ENCODE assay signal across 8 cellular contexts in the genomic region with DNA sequence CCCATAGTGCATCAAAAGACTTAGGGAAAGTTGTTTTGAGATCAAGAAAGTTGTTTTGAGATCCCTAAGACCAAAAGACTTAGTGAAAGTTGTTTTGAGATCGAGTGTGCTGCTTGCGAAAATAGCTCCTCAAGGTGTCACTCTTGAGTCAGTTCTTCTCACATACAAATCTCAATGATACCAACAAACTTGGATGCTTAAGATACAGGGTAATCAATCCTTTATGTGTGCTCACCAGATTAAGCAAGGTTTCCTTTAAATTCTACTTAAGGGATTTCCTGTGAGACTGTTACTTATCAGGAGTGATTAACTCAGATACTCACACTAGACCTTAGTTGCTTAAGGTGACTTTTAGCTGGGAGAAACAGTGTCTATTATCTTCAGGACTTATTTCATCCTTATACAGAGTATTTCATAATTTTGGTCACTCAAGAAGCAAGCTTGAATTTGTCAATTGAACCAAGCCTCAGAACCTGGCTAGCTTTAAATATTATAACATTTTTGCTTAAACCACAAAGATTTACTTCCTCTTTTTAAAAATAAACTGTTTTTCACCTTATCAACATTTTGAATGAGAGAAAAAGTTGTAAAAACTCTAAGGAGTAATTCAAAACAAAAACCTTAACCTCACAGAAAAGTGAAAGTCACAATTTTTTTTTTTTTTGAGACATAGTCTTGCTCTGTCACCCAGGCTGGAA. TPM values are rescaled to one million over a fixed set of nuclear protein-coding genes. Genes with fewer than 3 reads are reported as not detected.
A peak's percentile ranks its signal among the peaks of the same experiment; 100 is the strongest.
DNase-seq lines count a peak whose midpoint lies in the region; ATAC-seq and TF ChIP-seq lines count a peak whose summit lies in the region.

No MANE protein-coding gene starts in this region.

- H3K4me3 Mint-ChIP-seq in activated CD4-positive, alpha-beta memory T cell treated with anti-CD3 and anti-CD28 coated beads, Interleukin-2, amount 10 ng/mL, durations not matched to agents 7 days and 5 days = no peak overlapping the region
- H3K4me3 Mint-ChIP-seq in progenitor cell of endocrine pancreas (ENCODE audit: low read depth) = no peak overlapping the region

- no peaks in the 10 kb centered on the region for H3K9me3 Mint-ChIP-seq in activated CD4-positive, alpha-beta memory T cell treated with anti-CD3 and anti-CD28 coated beads, Interleukin-2, amount 10 ng/mL, durations not matched to agents 7 days and 5 days
- H3K9me3 Mint-ChIP-seq in progenitor cell of endocrine pancreas (ENCODE audit: low read depth) = no peaks in the 10 kb centered on the region

- 0 to 1% methylated on average over 2 of the region's 2 CpGs for WGBS in heart right ventricle, 2 donors
- WGBS in aorta, 2 donors = 0% methylated on average over 2 of the region's 2 CpGs

- H3K27ac ChIP-seq in heart right ventricle (no peak overlapping the region), aorta (ENCODE audit: low read depth in 1 of 2, low read length in 2 of 2) (no peak overlapping the region)

- CTCF ChIA-PET in activated CD4-positive, alpha-beta memory T cell treated with anti-CD3 and anti-CD28 coated beads, Interleukin-2, amount 10 ng/mL, durations not matched to agents 7 days and 5 days (lab: Charles Lee) = interaction anchor here (0.6 to 8.6 kb wide), 40 partner anchors 9 to 281 kb away, joined by 3 to 217 read pairs (median 5); a partner anchor contains a TSS

- peaks cover 5% of the 10 kb centered on the region for H3K27me3 Mint-ChIP-seq in activated CD4-positive, alpha-beta memory T cell treated with anti-CD3 and anti-CD28 coated beads, Interleukin-2, amount 10 ng/mL, durations not matched to agents 7 days and 5 days
- H3K27me3 Mint-ChIP-seq in progenitor cell of endocrine pancreas = peaks cover 7% of the 10 kb centered on the region

- H3K4me3 ChIP-seq in heart right ventricle (no peak overlapping the region), aorta (ENCODE audit: low read length in 2 of 2) (no peak overlapping the region)

- intact Hi-C loops in heart right ventricle (cut with DNase I) (loop anchor here in 6 of 10 donors (2.0 to 5.0 kb wide), 5 partner anchors 182 to 254 kb away; no protein-coding TSS in a partner anchor), left cardiac atrium (cut with DNase I) (loop anchor here in 1 of 2 donors (2.0 to 5.0 kb wide), 2 partner anchors 164 to 186 kb away; a partner anchor contains a TSS), aorta (cut with DNase I) (loop anchor here (1.0 to 5.0 kb wide), 4 partner anchors 164 to 249 kb away; a partner anchor contains a TSS)

- peaks cover 0 to 23% (median 0%) of the 10 kb centered on the region in 9 donors for H3K4me1 ChIP-seq in heart right ventricle
- no peaks in the 10 kb centered on the region for H3K4me1 ChIP-seq in aorta (ENCODE audit: control insufficient read depth in 1 of 2, insufficient read depth in 2 of 2, low read length in 2 of 2)

- no peaks in the 10 kb centered on the region for H3K36me3 Mint-ChIP-seq in activated CD4-positive, alpha-beta memory T cell treated with anti-CD3 and anti-CD28 coated beads, Interleukin-2, amount 10 ng/mL, durations not matched to agents 7 days and 5 days (ENCODE audit: low read depth)
- no peaks in the 10 kb centered on the region for H3K36me3 Mint-ChIP-seq in progenitor cell of endocrine pancreas (ENCODE audit: insufficient read depth)

- H3K27me3 ChIP-seq in heart right ventricle (peaks cover 0 to 15% (median 8%) of the 10 kb centered on the region in 7 donors), aorta (ENCODE audit: control insufficient read depth in 1 of 2, insufficient read depth in 2 of 2, low read length in 1 of 2) (no peaks in the 10 kb centered on the region)

- no peaks in the 10 kb centered on the region for H3K36me3 ChIP-seq in heart right ventricle
- no peaks in the 10 kb centered on the region for H3K36me3 ChIP-seq in aorta (ENCODE audit: control insufficient read depth in 1 of 2, insufficient read depth in 2 of 2, low read length in 1 of 2)

- peak; percentile 35 to 86 (median 75) for TF ChIP-seq CTCF in heart right ventricle (IDR thresholded peaks at IDR 0.05)
- TF ChIP-seq CTCF in progenitor cell of endocrine pancreas (IDR thresholded peaks at IDR 0.05; ENCODE audit: unreplicated experiment) = peak; percentile 71

- H3K4me1 Mint-ChIP-seq in activated CD4-positive, alpha-beta memory T cell treated with anti-CD3 and anti-CD28 coated beads, Interleukin-2, amount 10 ng/mL, durations not matched to agents 7 days and 5 days = peaks cover 6% of the 10 kb centered on the region
- peaks cover 6% of the 10 kb centered on the region for H3K4me1 Mint-ChIP-seq in progenitor cell of endocrine pancreas (ENCODE audit: low read depth)

- H3K9me3 ChIP-seq in heart right ventricle = no peaks in the 10 kb centered on the region
- H3K9me3 ChIP-seq in aorta (ENCODE audit: control insufficient read depth, low read length) = no peaks in the 10 kb centered on the region

- peak in 1 of 2 donors; percentile 22 for DNase-seq in heart right ventricle
- no peak for DNase-seq in left cardiac atrium
- peak; percentile 50 for DNase-seq in NCI-H2196 (lab: John Stamatoyannopoulos, UW; ENCODE audit: unreplicated experiment)
- DNase-seq in activated CD4-positive, alpha-beta memory T cell treated with anti-CD3 and anti-CD28 coated beads, Interleukin-2, amount 10 ng/mL, durations not matched to agents 7 days and 5 days = peak; percentile 37
- peak; percentile 33 for DNase-seq in foreskin melanocyte
- DNase-seq in progenitor cell of endocrine pancreas (ENCODE audit: low spot score, unreplicated experiment) = no peak
- no peak for DNase-seq in aorta

- H3K27ac Mint-ChIP-seq in activated CD4-positive, alpha-beta memory T cell treated with anti-CD3 and anti-CD28 coated beads, Interleukin-2, amount 10 ng/mL, durations not matched to agents 7 days and 5 days = no peak overlapping the region
- H3K27ac Mint-ChIP-seq in progenitor cell of endocrine pancreas = peak overlapping the region; percentile 77

- ATAC-seq in heart right ventricle (no peak), left cardiac atrium (no peak), HG02763 (IDR thresholded peaks at IDR 0.05; ENCODE audit: unreplicated experiment) (peak; percentile 64), aorta (ENCODE audit: low FRiP score) (no peak)

- POLR2A ChIA-PET in activated CD4-positive, alpha-beta memory T cell treated with anti-CD3 and anti-CD28 coated beads, Interleukin-2, amount 10 ng/mL, durations not matched to agents 7 days and 5 days (lab: Charles Lee) = interaction anchor here (0.7 to 4.1 kb wide), 11 partner anchors 8 to 247 kb away, joined by 3 to 18 read pairs (median 5); a partner anchor contains a TSS

RNA-seq across cellular contexts. Expression of a gene that starts 8.0 kb away (rescaled TPM):
- 10 to 100 TPM; 10.2 to 17.3 (median 12.6) TPM for total RNA-seq in heart right ventricle
- 1 to 10 TPM; 3.8 to 4.0 TPM for polyA plus RNA-seq in heart right ventricle
- 10 to 100 TPM; 11.7 to 13.9 TPM for total RNA-seq in left cardiac atrium
- 10 to 100 TPM; 23.8 to 24.6 TPM for total RNA-seq in activated CD4-positive, alpha-beta memory T cell treated with anti-CD3 and anti-CD28 coated beads, Interleukin-2, amount 10 ng/mL, durations not matched to agents 7 days and 5 days
- total RNA-seq in progenitor cell of endocrine pancreas = 20.5 TPM in 2 replicates
- total RNA-seq in aorta = 10 to 100 TPM; 20.0 to 25.1 TPM
- 1 to 10 TPM; 3.1 to 5.9 TPM for polyA plus RNA-seq in aorta

RNA-seq across cellular contexts. Expression of a gene that starts 56.2 kb away (rescaled TPM):
- total RNA-seq in heart right ventricle (10 to 100 TPM; 32.9 to 71.3 (median 38.5) TPM), left cardiac atrium (10 to 100 TPM; 51.7 to 64.7 TPM), progenitor cell of endocrine pancreas (64.6 and 67.3 TPM in 2 replicates), aorta (10 to 100 TPM; 80.5 to 84.2 TPM)
- polyA plus RNA-seq in heart right ventricle (10 to 100 TPM; 31.5 to 33.1 TPM), aorta (10 to 100 TPM; 56.7 to 93.7 TPM)
- total RNA-seq in activated CD4-positive, alpha-beta memory T cell treated with anti-CD3 and anti-CD28 coated beads, Interleukin-2, amount 10 ng/mL, durations not matched to agents 7 days and 5 days = 10 to 100 TPM; 76.9 to 83.4 TPM

Comparison
In these comparisons a context has a peak if more than half of its experiments do, and no peak if none do; other contexts are left out.
1. DNase-seq: peak in NCI-H2196 (single experiment), activated CD4-positive, alpha-beta memory T cell treated with anti-CD3 and anti-CD28 coated beads, Interleukin-2, amount 10 ng/mL, durations not matched to agents 7 days and 5 days (single experiment) and foreskin melanocyte (single experiment); none in left cardiac atrium (single experiment), progenitor cell of endocrine pancreas (single experiment) and aorta (0 of 2).